8 cellular contexts compared by ENCODE assay signal in genomic region chr17:49223517-49224197, GRCh38. TPM values are rescaled to one million over a fixed set of nuclear protein-coding genes. Genes with fewer than 3 reads are reported as not detected.
A peak's percentile ranks its signal among the peaks of the same experiment; 100 is the strongest.
DNase-seq lines count a peak whose midpoint lies in the region; ATAC-seq and TF ChIP-seq lines count a peak whose summit lies in the region.

No MANE protein-coding gene starts in this region.

- H3K4me3 ChIP-seq in mucosa of descending colon = no peak overlapping the region
- peak overlapping the region; percentile 25 to 35 for H3K4me3 ChIP-seq in stomach smooth muscle (ENCODE audit: low read length in 2 of 2)

- DNase-seq in NCI-H1105 (lab: John Stamatoyannopoulos, UW) (peak; percentile 28), mucosa of descending colon (peak; percentile 66 to 84 (median 84)), NCI-H446 treated with DMSO at 0.1 percent for 48 hours (lab: John Stamatoyannopoulos, UW) (no peak), KG1 (lab: John Stamatoyannopoulos, UW) (no peak)
- DNase-seq in activated CD4-positive, alpha-beta memory T cell treated with anti-CD3 and anti-CD28 coated beads, Interleukin-2, amount 10 ng/mL, durations not matched to agents 7 days and 5 days = peak; percentile 67
- DNase-seq in effector memory CD8-positive, alpha-beta T cell = peak; percentile 62 to 74 (median 66)

- H3K4me1 Mint-ChIP-seq in activated CD4-positive, alpha-beta memory T cell treated with anti-CD3 and anti-CD28 coated beads, Interleukin-2, amount 10 ng/mL, durations not matched to agents 7 days and 5 days = peaks cover 48% of the 10 kb centered on the region
- peaks cover 49 to 56% of the 10 kb centered on the region in 2 donors for H3K4me1 Mint-ChIP-seq in effector memory CD8-positive, alpha-beta T cell (ENCODE audit: low read depth in 2 of 2)

- no peaks in the 10 kb centered on the region for H3K9me3 ChIP-seq in mucosa of descending colon
- no peaks in the 10 kb centered on the region for H3K9me3 ChIP-seq in stomach smooth muscle (ENCODE audit: control insufficient read depth in 2 of 2, low read length in 2 of 2)

- H3K4me1 ChIP-seq in mucosa of descending colon (ENCODE audit: low read depth) = peaks cover 13% of the 10 kb centered on the region
- H3K4me1 ChIP-seq in stomach smooth muscle (ENCODE audit: control insufficient read depth, insufficient read depth, low read length) = peaks cover 16% of the 10 kb centered on the region

- CTCF ChIA-PET in activated CD4-positive, alpha-beta memory T cell treated with anti-CD3 and anti-CD28 coated beads, Interleukin-2, amount 10 ng/mL, durations not matched to agents 7 days and 5 days (lab: Charles Lee) = interaction anchor here (0.9 to 7.7 kb wide), 11 partner anchors 9 to 279 kb away, joined by 3 to 105 read pairs (median 4); partner anchors contain the start of gene SNF8

- peak; percentile 15 for TF ChIP-seq POLR2A in GM10847 (IDR thresholded peaks at IDR 0.05; ENCODE audit: extremely low read depth, insufficient read length)

- H3K9ac ChIP-seq in stomach smooth muscle (ENCODE audit: low read length in 2 of 2) = no peak overlapping the region

- H3K36me3 Mint-ChIP-seq in activated CD4-positive, alpha-beta memory T cell treated with anti-CD3 and anti-CD28 coated beads, Interleukin-2, amount 10 ng/mL, durations not matched to agents 7 days and 5 days (ENCODE audit: low read depth) = peaks cover 39% of the 10 kb centered on the region
- peaks cover 53% of the 10 kb centered on the region for H3K36me3 Mint-ChIP-seq in effector memory CD8-positive, alpha-beta T cell (ENCODE audit: insufficient read depth)

- peaks cover 26% of the 10 kb centered on the region for H3K27me3 Mint-ChIP-seq in activated CD4-positive, alpha-beta memory T cell treated with anti-CD3 and anti-CD28 coated beads, Interleukin-2, amount 10 ng/mL, durations not matched to agents 7 days and 5 days
- H3K27me3 Mint-ChIP-seq in effector memory CD8-positive, alpha-beta T cell = no peaks in the 10 kb centered on the region

- intact Hi-C loops in mucosa of descending colon (cut with DNase I, micrococcal nuclease) = loop anchor here in 1 of 2 donors (10.0 kb wide), 1 partner anchor 49 kb away; no protein-coding TSS in a partner anchor

- no peak for ATAC-seq in effector memory CD8-positive, alpha-beta T cell (replicated peaks)
- ATAC-seq in mucosa of descending colon = peak; percentile 59

- H3K27ac ChIP-seq in stomach smooth muscle (ENCODE audit: low read length) = no peak overlapping the region

- POLR2A ChIA-PET in activated CD4-positive, alpha-beta memory T cell treated with anti-CD3 and anti-CD28 coated beads, Interleukin-2, amount 10 ng/mL, durations not matched to agents 7 days and 5 days (lab: Charles Lee) = interaction anchor here (1.3 to 5.1 kb wide), 5 partner anchors 9 to 43 kb away, joined by 5 to 63 read pairs (median 9); partner anchors contain the start of genes ABI3 and GNGT2

- no peak overlapping the region for H3K27ac Mint-ChIP-seq in activated CD4-positive, alpha-beta memory T cell treated with anti-CD3 and anti-CD28 coated beads, Interleukin-2, amount 10 ng/mL, durations not matched to agents 7 days and 5 days
- peak overlapping the region; percentile 49 to 74 for H3K27ac Mint-ChIP-seq in effector memory CD8-positive, alpha-beta T cell

- peaks cover 51 to 56% of the 10 kb centered on the region in 2 donors for H3K27me3 ChIP-seq in stomach smooth muscle (ENCODE audit: control insufficient read depth in 1 of 2, insufficient read depth in 2 of 2, low read length in 2 of 2)

- H3K4me3 Mint-ChIP-seq in activated CD4-positive, alpha-beta memory T cell treated with anti-CD3 and anti-CD28 coated beads, Interleukin-2, amount 10 ng/mL, durations not matched to agents 7 days and 5 days = peak overlapping the region; percentile 44
- peak overlapping the region; percentile 84 to 88 for H3K4me3 Mint-ChIP-seq in effector memory CD8-positive, alpha-beta T cell

- H3K9me3 Mint-ChIP-seq in activated CD4-positive, alpha-beta memory T cell treated with anti-CD3 and anti-CD28 coated beads, Interleukin-2, amount 10 ng/mL, durations not matched to agents 7 days and 5 days = no peaks in the 10 kb centered on the region
- no peaks in the 10 kb centered on the region for H3K9me3 Mint-ChIP-seq in effector memory CD8-positive, alpha-beta T cell

- TF ChIP-seq CTCF in mucosa of descending colon (IDR thresholded peaks at IDR 0.05) = peak; percentile 81

- H3K36me3 ChIP-seq in mucosa of descending colon (ENCODE audit: low read depth) (no peaks in the 10 kb centered on the region), stomach smooth muscle (ENCODE audit: control insufficient read depth in 2 of 2, insufficient read depth in 2 of 2, low read length in 2 of 2) (no peaks in the 10 kb centered on the region)

RNA-seq across cellular contexts. Expression of gene PHOSPHO1, which starts 6.9 kb away (rescaled TPM):
- total RNA-seq in activated CD4-positive, alpha-beta memory T cell treated with anti-CD3 and anti-CD28 coated beads, Interleukin-2, amount 10 ng/mL, durations not matched to agents 7 days and 5 days = not detected
- total RNA-seq in mucosa of descending colon = under 1 TPM in 1 of 3 donors, not detected in 2; 0.25 TPM

RNA-seq across cellular contexts. Expression of gene ABI3, which starts 13.2 kb away (rescaled TPM):
- total RNA-seq in activated CD4-positive, alpha-beta memory T cell treated with anti-CD3 and anti-CD28 coated beads, Interleukin-2, amount 10 ng/mL, durations not matched to agents 7 days and 5 days = 10 to 100 TPM; 46.3 to 48.2 TPM
- 10 to 100 TPM in 1 of 3 donors, 1 to 10 TPM in 2; 5.9 to 10.6 (median 7.2) TPM for total RNA-seq in mucosa of descending colon

RNA-seq across cellular contexts. Expression of gene GNGT2, which starts 13.3 kb away (rescaled TPM):
- 10 to 100 TPM; 22.7 to 23.8 TPM for total RNA-seq in activated CD4-positive, alpha-beta memory T cell treated with anti-CD3 and anti-CD28 coated beads, Interleukin-2, amount 10 ng/mL, durations not matched to agents 7 days and 5 days
- 1 to 10 TPM in 1 of 3 donors, under 1 TPM in 2; 0.89 to 1.7 (median 0.96) TPM for total RNA-seq in mucosa of descending colon

Comparison
In these comparisons a context has a peak if more than half of its experiments do, and no peak if none do; other contexts are left out.
1. DNase-seq: peak in NCI-H1105 (single experiment), activated CD4-positive, alpha-beta memory T cell treated with anti-CD3 and anti-CD28 coated beads, Interleukin-2, amount 10 ng/mL, durations not matched to agents 7 days and 5 days (single experiment), effector memory CD8-positive, alpha-beta T cell (3 of 3) and mucosa of descending colon (3 of 3); none in NCI-H446 treated with DMSO at 0.1 percent for 48 hours (single experiment) and KG1 (single experiment).
2. RNA of gene ABI3, which starts 13.2 kb away (total RNA-seq): 46.3 to 48.2 TPM in activated CD4-positive, alpha-beta memory T cell treated with anti-CD3 and anti-CD28 coated beads, Interleukin-2, amount 10 ng/mL, durations not matched to agents 7 days and 5 days; 5.9 to 10.6 TPM in mucosa of descending colon; every median in the first group is over 4 times any median in the second.
3. RNA of gene GNGT2, which starts 13.3 kb away (total RNA-seq): 22.7 to 23.8 TPM in activated CD4-positive, alpha-beta memory T cell treated with anti-CD3 and anti-CD28 coated beads, Interleukin-2, amount 10 ng/mL, durations not matched to agents 7 days and 5 days; 0.89 to 1.7 TPM in mucosa of descending colon; every median in the first group is over 4 times any median in the second.